In genomic region chr1:241627453-241628329, GRCh38 we compare ENCODE assay signal across 8 cellular contexts. TPM values are rescaled to one million over a fixed set of nuclear protein-coding genes. Genes with fewer than 3 reads are reported as not detected.
DNase-seq lines count a peak whose midpoint lies in the region; ATAC-seq and TF ChIP-seq lines count a peak whose summit lies in the region.

No MANE protein-coding gene starts in this region.

- peak overlapping the region; percentile 15; the same call in 1 of the 2 replicates for H3K27ac ChIP-seq in SK-N-MC

- peak; percentile 79 for ATAC-seq in GM21360 (IDR thresholded peaks at IDR 0.05; ENCODE audit: unreplicated experiment)
- peak; percentile 67 for ATAC-seq in HG03558 (IDR thresholded peaks at IDR 0.05; ENCODE audit: extremely low read depth, unreplicated experiment)
- ATAC-seq in central memory CD8-positive, alpha-beta T cell (replicated peaks; ENCODE audit: extremely low read depth, poor library complexity, severe bottlenecking): peak; percentile 85

- DNase-seq in activated CD4-positive, CD25-positive, alpha-beta regulatory T cell treated with anti-CD3 and anti-CD28 coated beads, Interleukin-2, amount 50 U/mL, for 16 hours (ENCODE audit: low read depth, low spot score): peak; percentile 18
- DNase-seq in activated CD4-positive, CD25-positive, alpha-beta regulatory T cell treated with anti-CD3 and anti-CD28 coated beads, Interleukin-2, amount 50 U/mL, for 72 hours: no peak
- no peak for DNase-seq in SK-N-MC (ENCODE audit: low read depth, low spot score)
- no peak for DNase-seq in central memory CD8-positive, alpha-beta T cell (ENCODE audit: low spot score in 2 of 2)
- DNase-seq in mesothelial cell of epicardium (ENCODE audit: low spot score in 2 of 2, unreplicated experiment in 2 of 2): no peak
- DNase-seq in NCI-H526 treated with DMSO at 0.1 percent for 48 hours (lab: John Stamatoyannopoulos, UW): no peak

- no peaks in the 10 kb centered on the region for H3K9me3 Mint-ChIP-seq in central memory CD8-positive, alpha-beta T cell
- no peaks in the 10 kb centered on the region for H3K9me3 Mint-ChIP-seq in mesothelial cell of epicardium

- no peak overlapping the region for H3K4me3 ChIP-seq in SK-N-MC

- TF ChIP-seq CTCF in mesothelial cell of epicardium (IDR thresholded peaks at IDR 0.05; ENCODE audit: unreplicated experiment): peak; percentile 15

- peak overlapping the region; percentile 30 for H3K9ac ChIP-seq in SK-N-MC (ENCODE audit: insufficient read length)

- H3K36me3 ChIP-seq in SK-N-MC (ENCODE audit: insufficient read depth, low read length): peaks cover 16% of the 10 kb centered on the region

- H3K27me3 Mint-ChIP-seq in central memory CD8-positive, alpha-beta T cell: no peaks in the 10 kb centered on the region
- no peaks in the 10 kb centered on the region for H3K27me3 Mint-ChIP-seq in mesothelial cell of epicardium (ENCODE audit: low read depth)

- peak overlapping the region; percentile 43 for H3K4me3 Mint-ChIP-seq in central memory CD8-positive, alpha-beta T cell
- no peak overlapping the region for H3K4me3 Mint-ChIP-seq in mesothelial cell of epicardium

- H3K36me3 Mint-ChIP-seq in central memory CD8-positive, alpha-beta T cell (ENCODE audit: insufficient read depth): no peaks in the 10 kb centered on the region
- peaks cover 5% of the 10 kb centered on the region for H3K36me3 Mint-ChIP-seq in mesothelial cell of epicardium

- peaks cover 8% of the 10 kb centered on the region for H3K4me1 Mint-ChIP-seq in central memory CD8-positive, alpha-beta T cell
- H3K4me1 Mint-ChIP-seq in mesothelial cell of epicardium: peaks cover 13% of the 10 kb centered on the region

- H3K27ac Mint-ChIP-seq in central memory CD8-positive, alpha-beta T cell (ENCODE audit: low read depth): peak overlapping the region; percentile 69
- H3K27ac Mint-ChIP-seq in mesothelial cell of epicardium: no peak overlapping the region

- no peaks in the 10 kb centered on the region for H3K9me3 ChIP-seq in SK-N-MC (ENCODE audit: low read depth, low read length)

RNA-seq across cellular contexts. Expression of gene CHML, which starts 12.5 kb away (rescaled TPM):
- 21.2 to 21.6 TPM (median 21.3 TPM) in 3 replicates for total RNA-seq in mesothelial cell of epicardium

RNA-seq across cellular contexts. Expression of gene OPN3, which starts 12.5 kb away (rescaled TPM):
- total RNA-seq in mesothelial cell of epicardium: 14.4 to 15.1 TPM (median 14.6 TPM) in 3 replicates

RNA-seq across cellular contexts. Expression of gene WDR64, which starts 24.4 kb away (rescaled TPM):
- total RNA-seq in mesothelial cell of epicardium: 0.47 TPM in 1 of 3 replicates, not detected in the others
